8 cellular contexts compared by ENCODE assay signal in genomic region chr12:21657336-21658077, GRCh38. TPM values are rescaled to one million over a fixed set of nuclear protein-coding genes. Genes with fewer than 3 reads are reported as not detected.
DNase-seq lines count a peak whose midpoint lies in the region; ATAC-seq and TF ChIP-seq lines count a peak whose summit lies in the region.

Gene LDHB (minus strand): TSS chr12:21657842. CDS start chr12:21654671, 3,171 bp downstream.

- intact Hi-C loops in CD4-positive, alpha-beta T cell (cut with DNase I, micrococcal nuclease): loop anchor here (1.0 to 5.0 kb wide), 6 partner anchors 15 to 157 kb away; partner anchors contain the start of genes GOLT1B (in 2 of the 2) and RECQL (in 2 of the 2)

- H3K27ac Mint-ChIP-seq in CD4-positive, alpha-beta T cell: peak within 1 kb of the TSS; percentile 91
- H3K27ac Mint-ChIP-seq in memory B cell: peak within 1 kb of the TSS; percentile 73

- no peak for TF ChIP-seq CTCF in CD4-positive, alpha-beta T cell (IDR thresholded peaks at IDR 0.05)

- H3K36me3 Mint-ChIP-seq in CD4-positive, alpha-beta T cell (ENCODE audit: low read depth): peaks cover 57% of the 10 kb centered on the region
- peaks cover 10% of the 10 kb centered on the region for H3K36me3 Mint-ChIP-seq in memory B cell

- H3K27me3 ChIP-seq in CD4-positive, alpha-beta T cell (ENCODE audit: control insufficient read depth, insufficient read depth, low read length): no peaks in the 10 kb centered on the region

- peak within 1 kb of the TSS; percentile 99 for H3K4me3 Mint-ChIP-seq in CD4-positive, alpha-beta T cell
- peak within 1 kb of the TSS; percentile 98 for H3K4me3 Mint-ChIP-seq in memory B cell

- H3K9me3 Mint-ChIP-seq in CD4-positive, alpha-beta T cell: no peaks in the 10 kb centered on the region
- no peaks in the 10 kb centered on the region for H3K9me3 Mint-ChIP-seq in memory B cell

- CTCF ChIA-PET in CD4-positive, alpha-beta T cell (lab: Charles Lee): interaction anchor here (0.7 to 2.3 kb wide), 6 partner anchors 9 to 215 kb away, joined by 3 to 12 read pairs (median 3); no protein-coding TSS in a partner anchor

- H3K27me3 Mint-ChIP-seq in CD4-positive, alpha-beta T cell: no peaks in the 10 kb centered on the region
- H3K27me3 Mint-ChIP-seq in memory B cell: no peaks in the 10 kb centered on the region

- peaks cover 77% of the 10 kb centered on the region for H3K4me1 Mint-ChIP-seq in CD4-positive, alpha-beta T cell (ENCODE audit: low read depth)
- peaks cover 16% of the 10 kb centered on the region for H3K4me1 Mint-ChIP-seq in memory B cell

- DNase-seq in CD4-positive, alpha-beta T cell: peak; percentile 83 to 92 (median 90)
- peak; percentile 42 for DNase-seq in NK-92 (lab: John Stamatoyannopoulos, UW; ENCODE audit: unreplicated experiment)
- DNase-seq in activated CD8-positive, alpha-beta memory T cell treated with anti-CD3 and anti-CD28 coated beads for 1 hour (ENCODE audit: extremely low read depth in 1 of 2, low read depth in 1 of 2): peak; percentile 82 to 88
- peak; percentile 85 for DNase-seq in effector CD8-positive, alpha-beta T cell (lab: John Stamatoyannopoulos, UW)
- peak; percentile 65 to 70 for DNase-seq in memory B cell (ENCODE audit: low spot score in 2 of 2)
- peak; percentile 93 for DNase-seq in stimulated activated CD8-positive, alpha-beta memory T cell treated with anti-CD3 and anti-CD28 coated beads, Interleukin-12 subunit alpha, Interleukin-12 subunit beta, amount 100 ng/mL, for 24 hours (ENCODE audit: extremely low read depth)

- ATAC-seq in CD4-positive, alpha-beta T cell (ENCODE audit: poor library complexity): peak; percentile 92
- peak; percentile 94 for ATAC-seq in GM19438 (IDR thresholded peaks at IDR 0.05; ENCODE audit: low read depth, unreplicated experiment)
- peak; percentile 93 for ATAC-seq in HG03575 (IDR thresholded peaks at IDR 0.05; ENCODE audit: extremely low read depth, insufficient number of reproducible peaks, low FRiP score, unreplicated experiment)
- ATAC-seq in memory B cell (ENCODE audit: low read depth): peak; percentile 87

- POLR2A ChIA-PET in CD4-positive, alpha-beta T cell (lab: Charles Lee): interaction anchor here (0.7 to 5.1 kb wide), 25 partner anchors 10 to 678 kb away, joined by 3 to 152 read pairs (median 7); partner anchors contain the start of genes CMAS, GOLT1B, PYROXD1 and RECQL

- H3K27ac ChIP-seq in CD4-positive, alpha-beta T cell (ENCODE audit: low read depth, low read length): peak within 1 kb of the TSS; percentile 80

- no peaks in the 10 kb centered on the region for H3K9me3 ChIP-seq in CD4-positive, alpha-beta T cell (ENCODE audit: control insufficient read depth, low read length)

RNA-seq across cellular contexts. Expression of gene LDHB, which starts in this region (rescaled TPM):
- 100 to 1,000 TPM; 559 to 605 TPM for total RNA-seq in CD4-positive, alpha-beta T cell

Comparison
In these comparisons a context has a peak if more than half of its experiments do, and no peak if none do; other contexts are left out.
1. Peak in every context shown above with its lines: DNase-seq, ATAC-seq and H3K27ac ChIP-seq.
2. DNase-seq: peak in every context shown above with its lines; median percentile 93 in stimulated activated CD8-positive, alpha-beta memory T cell treated with anti-CD3 and anti-CD28 coated beads, Interleukin-12 subunit alpha, Interleukin-12 subunit beta, amount 100 ng/mL, for 24 hours; 90 in CD4-positive, alpha-beta T cell; 85 in activated CD8-positive, alpha-beta memory T cell treated with anti-CD3 and anti-CD28 coated beads for 1 hour; 85 in effector CD8-positive, alpha-beta T cell; 68 in memory B cell; 42 in NK-92.